18 cellular contexts compared by ENCODE assay signal in genomic region chr16:14139872-14140271, GRCh38.
A peak's percentile ranks its signal among the peaks of the same experiment; 100 is the strongest.
DNase-seq lines count a peak whose midpoint lies in the region; ATAC-seq, FAIRE-seq and TF ChIP-seq lines count a peak whose summit lies in the region.
"Had no signal": no experiment of that assay in that cellular context is flagged by ENCODE, and none has a peak within 500 bp of the region (broad histone marks: within the 10 kb centered on the region; RNA-seq: fewer than 3 reads in every experiment).

No MANE protein-coding gene starts in this region.

- intact Hi-C loops in activated CD4-positive, alpha-beta T cell treated with anti-CD3 and anti-CD28 coated beads for 36 hours (cut with DNase I, micrococcal nuclease): no loop called here

- FAIRE-seq in H54 (lab: Jason Lieb, UNC): peak; percentile 45
- FAIRE-seq: A549, D721Med, G401.6, GM12891, GM19239 had no signal

- H3K36me3 Mint-ChIP-seq in activated CD4-positive, alpha-beta T cell treated with anti-CD3 and anti-CD28 coated beads for 36 hours (ENCODE audit: low read depth): peaks cover 22% of the 10 kb centered on the region
- no peaks in the 10 kb centered on the region for H3K36me3 Mint-ChIP-seq in stimulated activated effector memory CD8-positive, alpha-beta T cell treated with anti-CD3 and anti-CD28 coated beads, Interleukin-12 subunit alpha, Interleukin-12 subunit beta, amount 100 ng/mL, for 72 hours

- no peak overlapping the region for H3K4me3 Mint-ChIP-seq in activated CD4-positive, alpha-beta T cell treated with anti-CD3 and anti-CD28 coated beads for 36 hours
- no peak overlapping the region for H3K4me3 Mint-ChIP-seq in stimulated activated effector memory CD8-positive, alpha-beta T cell treated with anti-CD3 and anti-CD28 coated beads, Interleukin-12 subunit alpha, Interleukin-12 subunit beta, amount 100 ng/mL, for 72 hours
- H3K4me3 Mint-ChIP-seq: B cell; CD4-positive, alpha-beta T cell; CD8-positive, alpha-beta T cell had no signal

- no peak for TF ChIP-seq POLR2A in H54 (IDR thresholded peaks at IDR 0.05; ENCODE audit: low read depth, low read length)

- no peak for DNase-seq in activated CD4-positive, alpha-beta T cell treated with anti-CD3 and anti-CD28 coated beads for 36 hours
- no peak for DNase-seq in activated CD4-positive, alpha-beta T cell treated with anti-CD3 and anti-CD28 coated beads, Interleukin-2, amount 50 U/mL, for 1 hour
- DNase-seq in H54 (ENCODE audit: insufficient read length, low spot score): no peak
- no peak for DNase-seq in stimulated activated effector memory CD8-positive, alpha-beta T cell treated with anti-CD3 and anti-CD28 coated beads, Interleukin-12 subunit alpha, Interleukin-12 subunit beta, amount 100 ng/mL, for 72 hours (ENCODE audit: low spot score in 2 of 2)
- DNase-seq: AML-193; Caco-2; Calu3; CD4-positive, alpha-beta T cell; CD8-positive, alpha-beta T cell; DMS79 treated with DMSO at 0.1 percent for 48 hours; GF-D8 had no signal

- ATAC-seq in activated CD4-positive, alpha-beta T cell treated with anti-CD3 and anti-CD28 coated beads for 36 hours: peak; percentile 23
- peak; percentile 64 for ATAC-seq in stimulated activated effector memory CD8-positive, alpha-beta T cell treated with anti-CD3 and anti-CD28 coated beads, Interleukin-12 subunit alpha, Interleukin-12 subunit beta, amount 100 ng/mL, for 72 hours
- ATAC-seq in HG03175 (IDR thresholded peaks at IDR 0.05; ENCODE audit: unreplicated experiment): no peak
- ATAC-seq: A549; CD8-positive, alpha-beta T cell had no signal

- CTCF ChIA-PET in activated CD4-positive, alpha-beta T cell treated with anti-CD3 and anti-CD28 coated beads for 36 hours (lab: Charles Lee): interaction anchor here (0.6 kb wide), 1 partner anchor 151 kb away, joined by 3 read pairs; no protein-coding TSS in a partner anchor

- POLR2A ChIA-PET in activated CD4-positive, alpha-beta T cell treated with anti-CD3 and anti-CD28 coated beads for 36 hours (lab: Charles Lee): no interaction called here

- H3K27me3 Mint-ChIP-seq in activated CD4-positive, alpha-beta T cell treated with anti-CD3 and anti-CD28 coated beads for 36 hours: no peaks in the 10 kb centered on the region
- H3K27me3 Mint-ChIP-seq: B cell; CD4-positive, alpha-beta T cell had no signal

- H3K9me3 Mint-ChIP-seq in activated CD4-positive, alpha-beta T cell treated with anti-CD3 and anti-CD28 coated beads for 36 hours (ENCODE audit: low read depth): peaks cover 5% of the 10 kb centered on the region
- no peaks in the 10 kb centered on the region for H3K9me3 Mint-ChIP-seq in stimulated activated effector memory CD8-positive, alpha-beta T cell treated with anti-CD3 and anti-CD28 coated beads, Interleukin-12 subunit alpha, Interleukin-12 subunit beta, amount 100 ng/mL, for 72 hours
- H3K9me3 Mint-ChIP-seq: CD4-positive, alpha-beta T cell; CD8-positive, alpha-beta T cell had no signal

- no peak overlapping the region for H3K27ac Mint-ChIP-seq in activated CD4-positive, alpha-beta T cell treated with anti-CD3 and anti-CD28 coated beads for 36 hours
- no peak overlapping the region for H3K27ac Mint-ChIP-seq in stimulated activated effector memory CD8-positive, alpha-beta T cell treated with anti-CD3 and anti-CD28 coated beads, Interleukin-12 subunit alpha, Interleukin-12 subunit beta, amount 100 ng/mL, for 72 hours
- H3K27ac Mint-ChIP-seq: B cell; CD4-positive, alpha-beta T cell; CD8-positive, alpha-beta T cell had no signal

- H3K4me1 Mint-ChIP-seq in activated CD4-positive, alpha-beta T cell treated with anti-CD3 and anti-CD28 coated beads for 36 hours: no peaks in the 10 kb centered on the region
- no peaks in the 10 kb centered on the region for H3K4me1 Mint-ChIP-seq in stimulated activated effector memory CD8-positive, alpha-beta T cell treated with anti-CD3 and anti-CD28 coated beads, Interleukin-12 subunit alpha, Interleukin-12 subunit beta, amount 100 ng/mL, for 72 hours
